8 cellular contexts compared by ENCODE assay signal in genomic region chr17:8991514-8992285, GRCh38. TPM values are rescaled to one million over a fixed set of nuclear protein-coding genes. Genes with fewer than 3 reads are reported as not detected.
DNase-seq lines count a peak whose midpoint lies in the region; ATAC-seq and TF ChIP-seq lines count a peak whose summit lies in the region.

No MANE protein-coding gene starts in this region.

- DNase-seq in COLO829 (ENCODE audit: low spot score), result peak; percentile 38
- DNase-seq in HT-29 (ENCODE audit: low spot score), result peak; percentile 19
- DNase-seq in T-helper 1 cell, result peak; percentile 16 to 61 (median 41)
- peak; percentile 49 to 79 (median 60) for DNase-seq in adrenal gland
- peak; percentile 57 for DNase-seq in hepatic stellate cell (ENCODE audit: low spot score)
- DNase-seq in smooth muscle cell of the brain vasculature (ENCODE audit: low read depth, low spot score), result peak; percentile 26
- DNase-seq in NCI-H128 (lab: John Stamatoyannopoulos, UW; ENCODE audit: unreplicated experiment), result no peak

- no peak for ATAC-seq in GM21423 (IDR thresholded peaks at IDR 0.05; ENCODE audit: unreplicated experiment)

- intact Hi-C loops in adrenal gland (cut with DNase I), result loop anchor here in 1 of 2 donors (10.0 kb wide), 1 partner anchor 533 kb away; no protein-coding TSS in a partner anchor

- H3K4me3 ChIP-seq in adrenal gland, result no peak overlapping the region

- no peak overlapping the region for H3K27ac ChIP-seq in adrenal gland

- no peak for TF ChIP-seq POLR2A in adrenal gland (IDR thresholded peaks at IDR 0.05)

- 44 to 58% (median 56%) methylated on average over 7 to 10 of the region's 10 CpGs for WGBS in adrenal gland, 4 donors

- H3K36me3 ChIP-seq in adrenal gland (replicated peaks in 1 of 2), result no peaks in the 10 kb centered on the region

- peaks cover 4% of the 10 kb centered on the region for H3K27me3 ChIP-seq in adrenal gland

- peak; percentile 51 to 79 (median 69) for TF ChIP-seq CTCF in adrenal gland (IDR thresholded peaks at IDR 0.05)

- H3K9me3 ChIP-seq in adrenal gland (replicated peaks in 1 of 3), result no peaks in the 10 kb centered on the region

- no peaks in the 10 kb centered on the region for H3K4me1 ChIP-seq in adrenal gland (replicated peaks in 1 of 2)

RNA-seq across cellular contexts. Expression of gene PIK3R5, which starts 26.2 kb away (rescaled TPM):
- total RNA-seq in HT-29 (2014; rRNA removed; shearing (Covaris generic)), result not detected in 2 replicates
- total RNA-seq in adrenal gland, result 10 to 100 TPM; 12.1 to 51.7 (median 20.2) TPM
- 10 to 100 TPM in 1 of 3 donors, 1 to 10 TPM in 2; 3.3 to 18.8 (median 5.3) TPM for polyA plus RNA-seq in adrenal gland

RNA-seq across cellular contexts. Expression of gene NTN1, which starts 29.6 kb away (rescaled TPM):
- total RNA-seq in HT-29 (2014; rRNA removed; shearing (Covaris generic)), result 0.03 and 0.10 TPM in 2 replicates
- total RNA-seq in adrenal gland, result under 1 TPM; 0.12 to 0.72 (median 0.28) TPM
- polyA plus RNA-seq in adrenal gland, result under 1 TPM; 0.13 to 0.84 (median 0.24) TPM

Comparison
In these comparisons a context has a peak if more than half of its experiments do, and no peak if none do; other contexts are left out.
1. RNA of gene PIK3R5, which starts 26.2 kb away (total RNA-seq): 12.1 to 51.7 TPM in adrenal gland; not detected in HT-29; every median in the first group is over 10 times any median in the second.